15 cellular contexts compared by ENCODE assay signal in genomic region chr9:93008457-93008856, GRCh38. TPM values are rescaled to one million over a fixed set of nuclear protein-coding genes. Genes with fewer than 3 reads are reported as not detected.
DNase-seq lines count a peak whose midpoint lies in the region; ATAC-seq, FAIRE-seq and TF ChIP-seq lines count a peak whose summit lies in the region.
"Had no signal": no experiment of that assay in that cellular context is flagged by ENCODE, and none has a peak within 500 bp of the region (broad histone marks: within the 10 kb centered on the region; RNA-seq: fewer than 3 reads in every experiment).

No MANE protein-coding gene starts in this region.

- H3K4me1 Mint-ChIP-seq in CD4-positive, alpha-beta T cell (ENCODE audit: low read depth): peaks cover 26% of the 10 kb centered on the region
- H3K4me1 Mint-ChIP-seq in T-cell: peaks cover 25 to 37% (median 33%) of the 10 kb centered on the region in 3 donors

- no peak for TF ChIP-seq CTCF in CD4-positive, alpha-beta T cell (IDR thresholded peaks at IDR 0.05)
- TF ChIP-seq CTCF in lower lobe of right lung (IDR thresholded peaks at IDR 0.05): no peak

- no peaks in the 10 kb centered on the region for H3K27me3 Mint-ChIP-seq in CD4-positive, alpha-beta T cell
- H3K27me3 Mint-ChIP-seq in T-cell: no peaks in the 10 kb centered on the region

- peaks cover 78% of the 10 kb centered on the region for H3K36me3 ChIP-seq in lower lobe of right lung

- peaks cover 91% of the 10 kb centered on the region for H3K36me3 Mint-ChIP-seq in CD4-positive, alpha-beta T cell (ENCODE audit: low read depth)
- peaks cover 54% of the 10 kb centered on the region for H3K36me3 Mint-ChIP-seq in T-cell

- ATAC-seq in CD4-positive, alpha-beta T cell (ENCODE audit: poor library complexity): no peak
- ATAC-seq in T-cell (replicated peaks in 1 of 4): no peak
- peak; percentile 49 to 58 for ATAC-seq in lower lobe of right lung
- ATAC-seq: A549 had no signal

- H3K9me3 Mint-ChIP-seq in CD4-positive, alpha-beta T cell: no peaks in the 10 kb centered on the region
- no peaks in the 10 kb centered on the region for H3K9me3 Mint-ChIP-seq in T-cell

- H3K4me1 ChIP-seq in lower lobe of right lung: peaks cover 10% of the 10 kb centered on the region

- H3K4me3 Mint-ChIP-seq in CD4-positive, alpha-beta T cell: no peak overlapping the region
- H3K4me3 Mint-ChIP-seq in T-cell: no peak overlapping the region
- H3K4me3 Mint-ChIP-seq: CD14-positive monocyte had no signal

- peak overlapping the region; percentile 42 for H3K27ac Mint-ChIP-seq in CD4-positive, alpha-beta T cell
- peak overlapping the region; percentile 67 to 74 for H3K27ac Mint-ChIP-seq in T-cell

- no peaks in the 10 kb centered on the region for H3K9me3 ChIP-seq in CD4-positive, alpha-beta T cell (ENCODE audit: control insufficient read depth, low read length)
- no peaks in the 10 kb centered on the region for H3K9me3 ChIP-seq in lower lobe of right lung
- H3K9me3 ChIP-seq: A549 had no signal

- DNase-seq in activated CD8-positive, alpha-beta memory T cell treated with anti-CD3 and anti-CD28 coated beads for 24 hours: peak; percentile 41
- no peak for DNase-seq in activated CD8-positive, alpha-beta memory T cell treated with anti-CD3 and anti-CD28 coated beads, Interleukin-2, amount 50 U/mL, for 4 hours
- peak in 1 of 10 experiments; percentile 20 for DNase-seq in CD4-positive, alpha-beta T cell
- DNase-seq in T-cell (no peak), lower lobe of right lung (no peak), DMS53 treated with DMSO at 0.1 percent for 48 hours (lab: John Stamatoyannopoulos, UW; ENCODE audit: unreplicated experiment) (no peak), NK-92 (lab: John Stamatoyannopoulos, UW; ENCODE audit: unreplicated experiment) (no peak), RCC 7860 (ENCODE audit: low spot score) (no peak)
- DNase-seq: NCI-H1436 treated with DMSO at 0.1 percent for 48 hours, NCI-H2081, NCI-H226, NCI-H526 had no signal

- no peak overlapping the region for H3K4me3 ChIP-seq in lower lobe of right lung
- H3K4me3 ChIP-seq: A549 had no signal

- no peak for FAIRE-seq in RCC 7860 (lab: Jason Lieb, UNC)
- FAIRE-seq: A549, HTR-8/SVneo had no signal

- POLR2A ChIA-PET in CD4-positive, alpha-beta T cell (lab: Charles Lee): no interaction called here
- POLR2A ChIA-PET in T-cell (lab: Charles Lee): no interaction called here

- H3K27ac ChIP-seq in CD4-positive, alpha-beta T cell (ENCODE audit: low read depth, low read length): no peak overlapping the region
- no peak overlapping the region for H3K27ac ChIP-seq in lower lobe of right lung
- H3K27ac ChIP-seq: A549 had no signal

- CTCF ChIA-PET in CD4-positive, alpha-beta T cell (lab: Charles Lee): no interaction called here
- CTCF ChIA-PET in T-cell (lab: Charles Lee): no interaction called here

- intact Hi-C loops in CD4-positive, alpha-beta T cell (cut with DNase I, micrococcal nuclease): loop anchor here (5.0 to 10.0 kb wide), 2 partner anchors 84 to 296 kb away; no protein-coding TSS in a partner anchor
- intact Hi-C loops in lower lobe of right lung (cut with DNase I): no loop called here

- no peaks in the 10 kb centered on the region for H3K27me3 ChIP-seq in CD4-positive, alpha-beta T cell (ENCODE audit: control insufficient read depth, insufficient read depth, low read length)
- H3K27me3 ChIP-seq in lower lobe of right lung (ENCODE audit: low read depth): no peaks in the 10 kb centered on the region

RNA-seq across cellular contexts. Expression of gene SUSD3, which starts 50.0 kb away (rescaled TPM):
- 10 to 100 TPM; 33.9 to 35.6 TPM for total RNA-seq in CD4-positive, alpha-beta T cell
- total RNA-seq in T-cell: 10 to 100 TPM; 39.6 to 79.2 (median 71.2) TPM
- total RNA-seq in lower lobe of right lung: 5.3 TPM

Comparison
In these comparisons a context has a peak if more than half of its experiments do, and no peak if none do; other contexts are left out.
1. ATAC-seq: peak in lower lobe of right lung (2 of 2); none in CD4-positive, alpha-beta T cell (single experiment) and T-cell (0 of 4).